In genomic region chr17:29155966-29156338, GRCh38 we compare ENCODE assay signal across 10 cellular contexts. TPM values are rescaled to one million over a fixed set of nuclear protein-coding genes. Genes with fewer than 3 reads are reported as not detected.
DNase-seq lines count a peak whose midpoint lies in the region; ATAC-seq and TF ChIP-seq lines count a peak whose summit lies in the region.
"Had no signal": no experiment of that assay in that cellular context is flagged by ENCODE, and none has a peak within 500 bp of the region (broad histone marks: within the 10 kb centered on the region; RNA-seq: fewer than 3 reads in every experiment).

No MANE protein-coding gene starts in this region.

- no peaks in the 10 kb centered on the region for H3K36me3 ChIP-seq in gastrocnemius medialis
- H3K36me3 ChIP-seq: ovary had no signal

- no peak overlapping the region for H3K4me3 Mint-ChIP-seq in activated CD4-positive, alpha-beta memory T cell treated with anti-CD3 and anti-CD28 coated beads, Interleukin-2, amount 10 ng/mL, durations not matched to agents 7 days and 5 days

- CTCF ChIA-PET in activated CD4-positive, alpha-beta memory T cell treated with anti-CD3 and anti-CD28 coated beads, Interleukin-2, amount 10 ng/mL, durations not matched to agents 7 days and 5 days (lab: Charles Lee), result interaction anchor here (1.0 to 2.4 kb wide), 5 partner anchors 10 to 39 kb away, joined by 5 to 15 read pairs (median 6); partner anchors contain the start of gene MYO18A

- H3K9me3 ChIP-seq in gastrocnemius medialis, result no peaks in the 10 kb centered on the region
- H3K9me3 ChIP-seq: ovary had no signal

- in situ Hi-C loops in gastrocnemius medialis (cut with MboI; ENCODE audit: low sequenced_read_pairs in 4 of 4), result loop anchor here in 2 of 4 donors (10.0 to 25.0 kb wide), 2 partner anchors 69 to 131 kb away; partner anchors contain the start of gene NUFIP2 (in 1 of the 2)
- in situ Hi-C loops in KBM-7 (cut with MboI; ENCODE audit: low pct_unique_long_range_greater_than_20kb, low sequenced_read_pairs), result no loop called here

- ATAC-seq in gastrocnemius medialis, result no peak
- ATAC-seq in HG02588 (IDR thresholded peaks at IDR 0.05; ENCODE audit: unreplicated experiment), result no peak

- intact Hi-C loops in gastrocnemius medialis (cut with DNase I; ENCODE audit: low total_unique reads), result no loop called here

- no peaks in the 10 kb centered on the region for H3K9me3 Mint-ChIP-seq in activated CD4-positive, alpha-beta memory T cell treated with anti-CD3 and anti-CD28 coated beads, Interleukin-2, amount 10 ng/mL, durations not matched to agents 7 days and 5 days

- H3K27me3 Mint-ChIP-seq in activated CD4-positive, alpha-beta memory T cell treated with anti-CD3 and anti-CD28 coated beads, Interleukin-2, amount 10 ng/mL, durations not matched to agents 7 days and 5 days, result no peaks in the 10 kb centered on the region

- POLR2A ChIA-PET in activated CD4-positive, alpha-beta memory T cell treated with anti-CD3 and anti-CD28 coated beads, Interleukin-2, amount 10 ng/mL, durations not matched to agents 7 days and 5 days (lab: Charles Lee), result interaction anchor here (0.8 to 3.5 kb wide), 9 partner anchors 9 to 138 kb away, joined by 3 to 31 read pairs (median 4); partner anchors contain the start of genes MYO18A and NUFIP2

- peaks cover 50% of the 10 kb centered on the region for H3K4me1 Mint-ChIP-seq in activated CD4-positive, alpha-beta memory T cell treated with anti-CD3 and anti-CD28 coated beads, Interleukin-2, amount 10 ng/mL, durations not matched to agents 7 days and 5 days

- DNase-seq in EL (peak; percentile 87), fibroblast of pulmonary artery (ENCODE audit: low read depth) (peak; percentile 73), gastrocnemius medialis (no peak), epidermal melanocyte (ENCODE audit: insufficient read length, low spot score) (no peak), KBM-7 (no peak), glomerular visceral epithelial cell (ENCODE audit: extremely low spot score) (no peak)
- DNase-seq in activated CD4-positive, alpha-beta memory T cell treated with anti-CD3 and anti-CD28 coated beads, Interleukin-2, amount 10 ng/mL, durations not matched to agents 7 days and 5 days, result no peak
- DNase-seq: effector CD8-positive, alpha-beta T cell had no signal

- H3K27ac Mint-ChIP-seq in activated CD4-positive, alpha-beta memory T cell treated with anti-CD3 and anti-CD28 coated beads, Interleukin-2, amount 10 ng/mL, durations not matched to agents 7 days and 5 days, result peak overlapping the region; percentile 90

- no peak for TF ChIP-seq POLR2A in gastrocnemius medialis (IDR thresholded peaks at IDR 0.05)

- peak overlapping the region; percentile 69 to 72 (median 70) for H3K27ac ChIP-seq in gastrocnemius medialis

- no peak overlapping the region for H3K4me3 ChIP-seq in fibroblast of pulmonary artery (replicated peaks; ENCODE audit: low read depth, low read length)
- H3K4me3 ChIP-seq in gastrocnemius medialis, result no peak overlapping the region
- H3K4me3 ChIP-seq: ovary had no signal

- no peaks in the 10 kb centered on the region for H3K27me3 ChIP-seq in gastrocnemius medialis
- H3K27me3 ChIP-seq: ovary had no signal

- no peak for TF ChIP-seq CTCF in fibroblast of pulmonary artery (IDR thresholded peaks at IDR 0.05; ENCODE audit: low read length, missing control alignments)
- TF ChIP-seq CTCF in gastrocnemius medialis (IDR thresholded peaks at IDR 0.05 in 4 of 5, conservative IDR thresholded peaks at IDR 0.05 in 1 of 5), result no peak

- H3K36me3 Mint-ChIP-seq in activated CD4-positive, alpha-beta memory T cell treated with anti-CD3 and anti-CD28 coated beads, Interleukin-2, amount 10 ng/mL, durations not matched to agents 7 days and 5 days (ENCODE audit: low read depth), result no peaks in the 10 kb centered on the region

- peaks cover 25 to 31% of the 10 kb centered on the region in 2 donors for H3K4me1 ChIP-seq in gastrocnemius medialis

RNA-seq across cellular contexts. Expression of gene MYO18A, which starts 24.2 kb away (rescaled TPM):
- total RNA-seq in activated CD4-positive, alpha-beta memory T cell treated with anti-CD3 and anti-CD28 coated beads, Interleukin-2, amount 10 ng/mL, durations not matched to agents 7 days and 5 days, result 100 to 1,000 TPM in 1 of 2 experiments, 10 to 100 TPM in 1; 92.6 to 100 TPM
- 1,000 to 10,000 TPM in 1 of 4 donors, 100 to 1,000 TPM in 3; 526 to 1,058 (median 835) TPM for total RNA-seq in gastrocnemius medialis

Comparison
In these comparisons a context has a peak if more than half of its experiments do, and no peak if none do; other contexts are left out.
1. DNase-seq: peak in EL (single experiment) and fibroblast of pulmonary artery (single experiment); none in activated CD4-positive, alpha-beta memory T cell treated with anti-CD3 and anti-CD28 coated beads, Interleukin-2, amount 10 ng/mL, durations not matched to agents 7 days and 5 days (single experiment), gastrocnemius medialis (0 of 2), epidermal melanocyte (single experiment), KBM-7 (single experiment) and glomerular visceral epithelial cell (single experiment).
2. RNA of gene MYO18A, which starts 24.2 kb away (total RNA-seq): 526 to 1,058 TPM in gastrocnemius medialis; 92.6 to 100 TPM in activated CD4-positive, alpha-beta memory T cell treated with anti-CD3 and anti-CD28 coated beads, Interleukin-2, amount 10 ng/mL, durations not matched to agents 7 days and 5 days; every median in the first group is over 4 times any median in the second.